ENCODE assay signal across 8 cellular contexts in genomic region chr12:89960011-89960507, GRCh38.
DNase-seq lines count a peak whose midpoint lies in the region; ATAC-seq, FAIRE-seq and TF ChIP-seq lines count a peak whose summit lies in the region.

No MANE protein-coding gene starts in this region.

- no peaks in the 10 kb centered on the region for H4K20me1 ChIP-seq in astrocyte (ENCODE audit: insufficient read depth, low read length)

- no peak for TF ChIP-seq CTCF in astrocyte (IDR thresholded peaks at IDR 0.05; ENCODE audit: insufficient read depth, low read depth, low read length)
- TF ChIP-seq CTCF in transverse colon (IDR thresholded peaks at IDR 0.05) = no peak
- no peak for TF ChIP-seq CTCF in Caco-2 (IDR thresholded peaks at IDR 0.05; ENCODE audit: insufficient read depth in 1 of 2, low read depth in 1 of 2, low read length in 1 of 2, severe bottlenecking in 1 of 2, unreplicated experiment in 1 of 2)

- H3K4me3 ChIP-seq in astrocyte (ENCODE audit: insufficient read depth, low read depth, low read length) (no peak overlapping the region), transverse colon (no peak overlapping the region), Caco-2 (ENCODE audit: low read depth, low read length) (no peak overlapping the region)

- no peak overlapping the region for H2AFZ ChIP-seq in astrocyte (ENCODE audit: low read depth, low read length)

- intact Hi-C loops in transverse colon (cut with DNase I; ENCODE audit: low total_unique reads) (no loop called here), Caco-2 (cut with micrococcal nuclease; ENCODE audit: unreplicated experiment) (loop anchor here (5.0 kb wide), 1 partner anchor 253 kb away; the partner anchor contains the start of gene ATP2B1)

- H3K9me3 Mint-ChIP-seq in activated naive CD4-positive, alpha-beta T cell treated with anti-CD3 and anti-CD28 coated beads, Interleukin-2, amount 50 U/mL, for 24 hours = no peaks in the 10 kb centered on the region
- H3K9me3 Mint-ChIP-seq in astrocyte (ENCODE audit: unreplicated experiment) = no peaks in the 10 kb centered on the region
- H3K9me3 Mint-ChIP-seq in Caco-2 (ENCODE audit: unreplicated experiment) = no peaks in the 10 kb centered on the region

- no peak for TF ChIP-seq EP300 in transverse colon (IDR thresholded peaks at IDR 0.05; ENCODE audit: low read depth)

- H3K4me2 ChIP-seq in astrocyte (ENCODE audit: low read length) = no peak overlapping the region

- H3K27me3 ChIP-seq in astrocyte (ENCODE audit: insufficient read depth, low read length) (no peaks in the 10 kb centered on the region), transverse colon (no peaks in the 10 kb centered on the region), Caco-2 (replicated peaks; ENCODE audit: control insufficient read depth, insufficient read depth, low read length) (no peaks in the 10 kb centered on the region)

- no peak for DNase-seq in activated naive CD4-positive, alpha-beta T cell (lab: John Stamatoyannopoulos, UW)
- DNase-seq in astrocyte (ENCODE audit: low read depth) (peak; percentile 34), transverse colon (no peak), Caco-2 (no peak), NCI-H748 (lab: John Stamatoyannopoulos, UW; ENCODE audit: unreplicated experiment) (no peak), left lobe of liver (ENCODE audit: low spot score) (no peak)

- H3K27me3 Mint-ChIP-seq in activated naive CD4-positive, alpha-beta T cell treated with anti-CD3 and anti-CD28 coated beads, Interleukin-2, amount 50 U/mL, for 24 hours = no peaks in the 10 kb centered on the region
- no peaks in the 10 kb centered on the region for H3K27me3 Mint-ChIP-seq in astrocyte (ENCODE audit: low read depth, unreplicated experiment)
- no peaks in the 10 kb centered on the region for H3K27me3 Mint-ChIP-seq in Caco-2 (ENCODE audit: insufficient read depth, unreplicated experiment)

- peaks cover 20% of the 10 kb centered on the region for H3K4me1 Mint-ChIP-seq in activated naive CD4-positive, alpha-beta T cell treated with anti-CD3 and anti-CD28 coated beads, Interleukin-2, amount 50 U/mL, for 24 hours
- H3K4me1 Mint-ChIP-seq in astrocyte (ENCODE audit: low read depth, unreplicated experiment) (peaks cover 3% of the 10 kb centered on the region), Caco-2 (ENCODE audit: low read depth, unreplicated experiment) (peaks cover 6% of the 10 kb centered on the region)

- no peak overlapping the region for H3K4me3 Mint-ChIP-seq in activated naive CD4-positive, alpha-beta T cell treated with anti-CD3 and anti-CD28 coated beads, Interleukin-2, amount 50 U/mL, for 24 hours
- no peak overlapping the region for H3K4me3 Mint-ChIP-seq in astrocyte (ENCODE audit: unreplicated experiment)
- no peak overlapping the region for H3K4me3 Mint-ChIP-seq in Caco-2 (ENCODE audit: unreplicated experiment)

- no peaks in the 10 kb centered on the region for H3K36me3 Mint-ChIP-seq in activated naive CD4-positive, alpha-beta T cell treated with anti-CD3 and anti-CD28 coated beads, Interleukin-2, amount 50 U/mL, for 24 hours
- H3K36me3 Mint-ChIP-seq in astrocyte (ENCODE audit: low read depth, unreplicated experiment) (no peaks in the 10 kb centered on the region), Caco-2 (ENCODE audit: insufficient read depth, unreplicated experiment) (no peaks in the 10 kb centered on the region)

- no peaks in the 10 kb centered on the region for H3K79me2 ChIP-seq in astrocyte (ENCODE audit: insufficient read depth, low read length)

- no peaks in the 10 kb centered on the region for H3K36me3 ChIP-seq in astrocyte (ENCODE audit: insufficient read depth, low read length)
- H3K36me3 ChIP-seq in transverse colon = no peaks in the 10 kb centered on the region
- no peaks in the 10 kb centered on the region for H3K36me3 ChIP-seq in Caco-2 (ENCODE audit: control insufficient read depth, insufficient read depth, low read length)

- no TSS peak for BruUV-seq in Caco-2 (replicated peaks; lab: Mats Ljungman, UMichigan)

- ATAC-seq in HG02970 (IDR thresholded peaks at IDR 0.05; ENCODE audit: low FRiP score, unreplicated experiment) (peak; percentile 88), left lobe of liver (no peak)

- in situ Hi-C loops in transverse colon (cut with MboI; ENCODE audit: low pct_ligation_motif_present in 1 of 4, low pct_unique_long_range_greater_than_20kb in 1 of 4, low sequenced_read_pairs in 3 of 4) = loop anchor here in 1 of 4 donors (10.0 kb wide), 1 partner anchor 415 kb away; no protein-coding TSS in a partner anchor

- peak overlapping the region; percentile 23 for H3K27ac Mint-ChIP-seq in activated naive CD4-positive, alpha-beta T cell treated with anti-CD3 and anti-CD28 coated beads, Interleukin-2, amount 50 U/mL, for 24 hours
- no peak overlapping the region for H3K27ac Mint-ChIP-seq in astrocyte (ENCODE audit: unreplicated experiment)
- H3K27ac Mint-ChIP-seq in Caco-2 (ENCODE audit: unreplicated experiment) = no peak overlapping the region

- TF ChIP-seq POLR2A in transverse colon (IDR thresholded peaks at IDR 0.05) = no peak

- H3K9me3 ChIP-seq in astrocyte (ENCODE audit: insufficient read depth, low read depth, low read length) = no peaks in the 10 kb centered on the region
- no peaks in the 10 kb centered on the region for H3K9me3 ChIP-seq in transverse colon
- H3K9me3 ChIP-seq in Caco-2 = no peaks in the 10 kb centered on the region

- POLR2A ChIA-PET in Caco-2 (lab: Charles Lee) = no interaction called here

- no peak for FAIRE-seq in astrocyte (lab: Jason Lieb, UNC)

- WGBS in transverse colon (ENCODE audit: low coverage in 1 of 2), 2 donors = 53 to 60% methylated on average over 2 of the region's 2 CpGs

- H3K27ac ChIP-seq in astrocyte (ENCODE audit: low read depth, low read length) (no peak overlapping the region), transverse colon (peak overlapping the region; percentile 39 to 77 (median 64))

- CTCF ChIA-PET in Caco-2 (lab: Charles Lee) = no interaction called here

- H3K4me1 ChIP-seq in astrocyte (ENCODE audit: insufficient read depth, low read length) = no peaks in the 10 kb centered on the region
- H3K4me1 ChIP-seq in transverse colon = peaks cover 0 to 57% (median 33%) of the 10 kb centered on the region in 4 donors
- no peaks in the 10 kb centered on the region for H3K4me1 ChIP-seq in Caco-2

- H3K9ac ChIP-seq in astrocyte (ENCODE audit: low read length) = no peak overlapping the region
